Comparison of ENCODE assay signal across 23 cellular contexts in the genomic region with DNA sequence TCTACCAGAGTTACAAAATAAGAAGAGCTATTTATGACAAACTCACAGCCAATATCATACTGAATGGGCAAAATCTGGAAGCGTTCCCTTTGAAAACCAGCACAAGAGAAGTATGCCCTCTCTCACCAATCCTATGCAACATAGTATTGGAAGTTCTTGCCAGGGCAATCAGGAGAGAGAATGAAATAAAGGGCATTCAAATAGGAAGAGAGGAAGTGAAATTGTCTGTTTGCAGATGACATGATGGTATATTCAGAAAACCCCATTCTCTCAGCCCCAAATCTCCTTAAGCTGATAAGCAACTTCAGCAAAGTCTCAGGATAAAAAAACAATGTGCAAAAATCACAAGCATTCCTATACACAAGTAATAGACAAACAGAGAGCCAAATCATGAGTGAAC.
"Had no signal": no experiment of that assay in that cellular context is flagged by ENCODE, and none has a peak within 500 bp of the region (broad histone marks: within the 10 kb centered on the region; RNA-seq: fewer than 3 reads in every experiment).

No MANE protein-coding gene starts in this region.

- H3K9me3 Mint-ChIP-seq: endodermal cell, mesothelial cell of epicardium had no signal

- H3K27ac Mint-ChIP-seq: dendritic cell treated with granulocyte-macrophage colony-stimulating factor and Interleukin-4, amounts not matched to agents 40 ng/mL and 50 ng/mL, for 4 days; effector memory CD8-positive, alpha-beta T cell; endodermal cell; mesothelial cell of epicardium had no signal

- H3K4me1 ChIP-seq: colonic mucosa, esophagus squamous epithelium, gastrocnemius medialis, heart right ventricle, left lung, lower lobe of right lung had no signal

- H3K27ac ChIP-seq: colonic mucosa, epithelial cell of prostate, esophagus squamous epithelium, gastrocnemius medialis, heart right ventricle, left lung, lower lobe of right lung had no signal

- H3K9me3 ChIP-seq: colonic mucosa, gastrocnemius medialis, lower lobe of right lung, mucosa of descending colon had no signal

- H3K36me3 ChIP-seq: colonic mucosa, esophagus squamous epithelium, gastrocnemius medialis, heart right ventricle, left lung, lower lobe of right lung had no signal

- H3K36me3 Mint-ChIP-seq: mesothelial cell of epicardium had no signal

- H3K4me1 Mint-ChIP-seq: endodermal cell, mesothelial cell of epicardium had no signal

- H3K4me3 Mint-ChIP-seq: dendritic cell treated with granulocyte-macrophage colony-stimulating factor and Interleukin-4, amounts not matched to agents 40 ng/mL and 50 ng/mL, for 4 days; effector memory CD8-positive, alpha-beta T cell; endodermal cell; mesothelial cell of epicardium had no signal

- H3K27me3 Mint-ChIP-seq: dendritic cell treated with granulocyte-macrophage colony-stimulating factor and Interleukin-4, amounts not matched to agents 40 ng/mL and 50 ng/mL, for 4 days; effector memory CD8-positive, alpha-beta T cell had no signal

- H3K27me3 ChIP-seq: colonic mucosa, esophagus squamous epithelium, gastrocnemius medialis, heart right ventricle, left lung had no signal

- H3K4me3 ChIP-seq: colonic mucosa, esophagus squamous epithelium, gastrocnemius medialis, heart right ventricle, left lung, lower lobe of right lung, mucosa of descending colon had no signal

- DNase-seq: colonic mucosa; cortex of kidney; effector CD8-positive, alpha-beta T cell; effector memory CD8-positive, alpha-beta T cell; endodermal cell; erythroblast; esophagus squamous epithelium; foreskin fibroblast; foreskin melanocyte; gastrocnemius medialis; glutamatergic neuron; head of caudate nucleus; heart right ventricle; hippocampal formation; left cardiac atrium; left lung; left ventricle myocardium superior; lower lobe of right lung; mesenchymal stem cell; mucosa of descending colon had no signal
